Comparison of ENCODE assay signal across 8 cellular contexts in genomic region chr4:24793219-24794005, GRCh38. TPM values are rescaled to one million over a fixed set of nuclear protein-coding genes. Genes with fewer than 3 reads are reported as not detected.
DNase-seq lines count a peak whose midpoint lies in the region; ATAC-seq and TF ChIP-seq lines count a peak whose summit lies in the region.

No MANE protein-coding gene starts in this region.

- no peak overlapping the region for H4K5ac ChIP-seq in H9 (ENCODE audit: insufficient read length, low read depth, low read length)

- TF ChIP-seq CTCF in A673 (conservative IDR thresholded peaks at IDR 0.05; ENCODE audit: low read depth, low read length) (peak; percentile 29; the same call in 1 of the 2 replicates), H9 (conservative IDR thresholded peaks at IDR 0.05) (peak; percentile 63; the same call in 2 of the 3 replicates), astrocyte of the cerebellum (IDR thresholded peaks at IDR 0.05; ENCODE audit: low read depth, low read length, missing control alignments) (peak; percentile 43), GM10266 (IDR thresholded peaks at IDR 0.05; ENCODE audit: control insufficient read depth, insufficient read depth, low read depth, missing control alignments) (no peak)

- no CpG with 5 or more reads among the region's 8 CpGs for WGBS in H9 (ENCODE audit: extremely low coverage, insufficient read length, low lambda C conversion rate)

- H2BK5ac ChIP-seq in H9 (ENCODE audit: insufficient read length, low read length): no peak overlapping the region

- H3K9me3 ChIP-seq in A673 (ENCODE audit: low read depth, low read length, poor library complexity, severe bottlenecking): no peaks in the 10 kb centered on the region
- no peaks in the 10 kb centered on the region for H3K9me3 ChIP-seq in H9 (ENCODE audit: control insufficient read depth, low read depth, low read length)

- no peak overlapping the region for H3K4ac ChIP-seq in H9 (ENCODE audit: low read depth, low read length)

- H3K27ac Mint-ChIP-seq in H9: no peak overlapping the region

- no TSS peak for BruUV-seq in A673 (replicated peaks; lab: Mats Ljungman, UMichigan)

- intact Hi-C loops in A673 (cut with micrococcal nuclease; ENCODE audit: unreplicated experiment): no loop called here

- H4K8ac ChIP-seq in H9 (replicated peaks; ENCODE audit: insufficient read length, low read depth, low read length): no peak overlapping the region

- H3K56ac ChIP-seq in H9 (ENCODE audit: insufficient read length, low read depth, low read length): no peak overlapping the region

- H3K4me1 ChIP-seq in A673 (ENCODE audit: insufficient read depth, low read length, poor library complexity, severe bottlenecking) (no peaks in the 10 kb centered on the region), H9 (ENCODE audit: insufficient read depth, low read length) (no peaks in the 10 kb centered on the region)

- no peak overlapping the region for H3K14ac ChIP-seq in H9 (ENCODE audit: insufficient read depth, low read length)

- no peak overlapping the region for H2BK12ac ChIP-seq in H9 (ENCODE audit: insufficient read length, low read depth, low read length)

- no peak overlapping the region for H3K4me2 ChIP-seq in H9 (ENCODE audit: insufficient read depth, insufficient read length, low read length)

- no peak overlapping the region for H3K4me3 ChIP-seq in A673 (ENCODE audit: low read depth, low read length, poor library complexity, severe bottlenecking)
- H3K4me3 ChIP-seq in astrocyte of the cerebellum (ENCODE audit: low read depth, low read length): no peak overlapping the region

- no peaks in the 10 kb centered on the region for H3K79me1 ChIP-seq in H9 (ENCODE audit: insufficient read depth, low read depth, low read length, poor library complexity, severe bottlenecking)

- CTCF ChIA-PET in A673 (lab: Charles Lee): interaction anchor here (0.6 to 1.1 kb wide), 2 partner anchors 25 to 58 kb away, joined by 3 to 4 read pairs; no protein-coding TSS in a partner anchor

- no peak overlapping the region for H2BK15ac ChIP-seq in H9 (ENCODE audit: low read depth, low read length)

- POLR2A ChIA-PET in A673 (lab: Charles Lee; ENCODE audit: low non-redundant PET): no interaction called here

- H3K9ac ChIP-seq in H9 (ENCODE audit: extremely low read depth, insufficient read length, low read length): no peak overlapping the region

- no peak overlapping the region for H3K18ac ChIP-seq in H9 (ENCODE audit: insufficient read length, low read depth, low read length)

- H3K23me2 ChIP-seq in H9 (ENCODE audit: insufficient read length, low read depth, low read length, poor library complexity, severe bottlenecking): peaks cover 6% of the 10 kb centered on the region

- peak; percentile 34 for ATAC-seq in left lobe of liver
- ATAC-seq in GM21737 (IDR thresholded peaks at IDR 0.05; ENCODE audit: unreplicated experiment): no peak

- H3K9me3 Mint-ChIP-seq in H9: no peaks in the 10 kb centered on the region

- peaks cover 19 to 22% of the 10 kb centered on the region in 2 experiments for H3K4me1 Mint-ChIP-seq in H9

- H4K91ac ChIP-seq in H9 (ENCODE audit: insufficient read length, low read depth, low read length): no peak overlapping the region

- peaks cover 44% of the 10 kb centered on the region for H3K27me3 Mint-ChIP-seq in H9 (ENCODE audit: low read depth)

- H3K27me3 ChIP-seq in A673 (replicated peaks; ENCODE audit: insufficient read depth, low read depth, low read length, poor library complexity): peaks cover 18% of the 10 kb centered on the region
- H3K27me3 ChIP-seq in H9 (ENCODE audit: insufficient read depth, low read length): peaks cover under 1% of the 10 kb centered on the region; the same call in 1 of the 2 replicates

- H3K79me2 ChIP-seq in H9 (ENCODE audit: insufficient read depth, low read length): no peaks in the 10 kb centered on the region

- H2BK20ac ChIP-seq in H9 (ENCODE audit: low read depth, low read length, poor library complexity, severe bottlenecking): no peak overlapping the region

- H3K36me3 Mint-ChIP-seq in H9 (ENCODE audit: insufficient read depth in 1 of 3, low read depth in 3 of 3): no peaks in the 10 kb centered on the region; a peak in 1 of 7 replicates

- no peak overlapping the region for H2AFZ ChIP-seq in H9 (ENCODE audit: low read length)

- no peak overlapping the region for H2AK5ac ChIP-seq in H9 (ENCODE audit: insufficient read length, low read length)

- no peaks in the 10 kb centered on the region for H4K20me1 ChIP-seq in H9 (ENCODE audit: control insufficient read depth, insufficient read depth, insufficient read length)

- DNase-seq in A673 (ENCODE audit: low spot score): no peak
- DNase-seq in H9: no peak
- no peak for DNase-seq in astrocyte of the cerebellum (ENCODE audit: low read depth)
- no peak for DNase-seq in left lobe of liver (ENCODE audit: low spot score)
- no peak for DNase-seq in GM10266 (ENCODE audit: extremely low spot score)
- no peak for DNase-seq in amniotic stem cell (lab: John Stamatoyannopoulos, UW)
- no peak for DNase-seq in 8988T

- H3K4me3 Mint-ChIP-seq in H9: no peak overlapping the region

- H3K27ac ChIP-seq in A673 (ENCODE audit: low read depth, low read length, poor library complexity, severe bottlenecking) (no peak overlapping the region), H9 (ENCODE audit: insufficient read length, low read depth, low read length) (no peak overlapping the region)

- no peaks in the 10 kb centered on the region for H3K36me3 ChIP-seq in A673 (ENCODE audit: insufficient read depth, low read length, poor library complexity, severe bottlenecking)

- H2BK120ac ChIP-seq in H9 (ENCODE audit: low read depth, low read length, poor library complexity, severe bottlenecking): no peak overlapping the region

- H3K23ac ChIP-seq in H9 (ENCODE audit: insufficient read length, low read depth, low read length): no peak overlapping the region

- no peak overlapping the region for H3T11ph ChIP-seq in H9 (ENCODE audit: low read length)

- in situ Hi-C loops in astrocyte of the cerebellum (cut with HindIII; ENCODE audit: low sequenced_read_pairs): no loop called here

RNA-seq across cellular contexts. Expression of gene SOD3, which starts 2.0 kb away (rescaled TPM):
- total RNA-seq in A673 (2021) (not detected in 2 replicates), H9 (2021) (2.9 and 3.3 TPM in 2 replicates), left lobe of liver (2.9 TPM)
